Comparison of ENCODE assay signal across 33 cellular contexts in genomic region chr6:169014681-169015080, GRCh38.
"Had no signal": no experiment of that assay in that cellular context is flagged by ENCODE, and none has a peak within 500 bp of the region (broad histone marks: within the 10 kb centered on the region; RNA-seq: fewer than 3 reads in every experiment).

No MANE protein-coding gene starts in this region.

- DNase-seq: activated CD4-positive, alpha-beta memory T cell treated with anti-CD3 and anti-CD28 coated beads, Interleukin-2, amount 10 ng/mL, durations not matched to agents 7 days and 5 days; activated CD4-positive, alpha-beta T cell treated with anti-CD3 and anti-CD28 coated beads for 1 hour; activated CD4-positive, alpha-beta T cell treated with anti-CD3 and anti-CD28 coated beads for 48 hours; activated CD4-positive, CD25-positive, alpha-beta regulatory T cell; activated CD8-positive, alpha-beta memory T cell treated with anti-CD3 and anti-CD28 coated beads for 24 hours; activated CD8-positive, alpha-beta memory T cell treated with anti-CD3 and anti-CD28 coated beads, Interleukin-2, amount 10 ng/mL, durations not matched to agents 7 days and 5 days; activated CD8-positive, alpha-beta memory T cell treated with anti-CD3 and anti-CD28 coated beads, Interleukin-2, amount 50 U/mL, for 48 hours; activated effector memory CD4-positive, alpha-beta T cell treated with anti-CD3 and anti-CD28 coated beads, Interleukin-2, amount 50 U/mL, for 16 hours; activated naive CD4-positive, alpha-beta T cell; activated naive CD8-positive, alpha-beta T cell treated with anti-CD3 and anti-CD28 coated beads, Interleukin-2, amount 10 ng/mL, durations not matched to agents 7 days and 5 days; activated T-cell treated with anti-CD3 and anti-CD28 coated beads, Interleukin-2, amount 50 U/mL, for 72 hours; amygdala; body of pancreas; central memory CD4-positive, alpha-beta T cell; NCI-H1105; NCI-H1417 treated with DMSO at 0.1 percent for 48 hours; NCI-H1694 treated with DMSO at 0.1 percent for 48 hours; NCI-H2029; NCI-H2171 treated with DMSO at 0.1 percent for 48 hours; NCI-H2227 treated with DMSO at 0.1 percent for 48 hours; NCI-H524 treated with DMSO at 0.1 percent for 48 hours; PC-9; SIG-M5; SW 1271; T-helper 1 cell; T1000; WERI-Rb-1 had no signal

- H3K9me3 Mint-ChIP-seq: activated CD4-positive, alpha-beta memory T cell treated with anti-CD3 and anti-CD28 coated beads, Interleukin-2, amount 10 ng/mL, durations not matched to agents 7 days and 5 days had no signal

- H3K27me3 ChIP-seq: ascending aorta, body of pancreas had no signal

- H3K9me3 ChIP-seq: body of pancreas had no signal

- H3K4me2 ChIP-seq: KMS-11, PC-9 had no signal

- H3K36me3 Mint-ChIP-seq: activated CD8-positive, alpha-beta memory T cell treated with anti-CD3 and anti-CD28 coated beads, Interleukin-2, amount 10 ng/mL, durations not matched to agents 7 days and 5 days; activated naive CD8-positive, alpha-beta T cell treated with anti-CD3 and anti-CD28 coated beads, Interleukin-2, amount 10 ng/mL, durations not matched to agents 7 days and 5 days had no signal

- H3K27ac Mint-ChIP-seq: activated CD4-positive, alpha-beta memory T cell treated with anti-CD3 and anti-CD28 coated beads, Interleukin-2, amount 10 ng/mL, durations not matched to agents 7 days and 5 days; activated CD8-positive, alpha-beta memory T cell treated with anti-CD3 and anti-CD28 coated beads, Interleukin-2, amount 10 ng/mL, durations not matched to agents 7 days and 5 days; activated naive CD4-positive, alpha-beta T cell treated with anti-CD3 and anti-CD28 coated beads, Interleukin-2, amount 50 U/mL, for 24 hours; activated naive CD8-positive, alpha-beta T cell treated with anti-CD3 and anti-CD28 coated beads, Interleukin-2, amount 10 ng/mL, durations not matched to agents 7 days and 5 days; activated T-cell treated with anti-CD3 and anti-CD28 coated beads, Interleukin-2, amount 50 U/mL, for 72 hours; activated T-helper 17 cell treated with anti-CD3 and anti-CD28 coated beads, Interleukin-2, amount 50 U/mL, for 72 hours had no signal

- ATAC-seq: activated CD8-positive, alpha-beta memory T cell treated with anti-CD3 and anti-CD28 coated beads, Interleukin-2, amount 10 ng/mL, durations not matched to agents 7 days and 5 days; activated T-cell treated with anti-CD3 and anti-CD28 coated beads, Interleukin-2, amount 50 U/mL, for 72 hours; activated T-helper 17 cell treated with anti-CD3 and anti-CD28 coated beads, Interleukin-2, amount 50 U/mL, for 72 hours; body of pancreas; Right ventricle myocardium inferior had no signal

- H3K27ac ChIP-seq: ascending aorta, body of pancreas, KMS-11, PC-9, RWPE1, WERI-Rb-1 had no signal

- H3K4me1 ChIP-seq: ascending aorta, body of pancreas had no signal

- H3K9ac ChIP-seq: KMS-11 had no signal

- H3K4me3 Mint-ChIP-seq: activated CD4-positive, alpha-beta memory T cell treated with anti-CD3 and anti-CD28 coated beads, Interleukin-2, amount 10 ng/mL, durations not matched to agents 7 days and 5 days; activated CD8-positive, alpha-beta memory T cell treated with anti-CD3 and anti-CD28 coated beads, Interleukin-2, amount 10 ng/mL, durations not matched to agents 7 days and 5 days; activated naive CD4-positive, alpha-beta T cell treated with anti-CD3 and anti-CD28 coated beads, Interleukin-2, amount 50 U/mL, for 24 hours; activated naive CD8-positive, alpha-beta T cell treated with anti-CD3 and anti-CD28 coated beads, Interleukin-2, amount 10 ng/mL, durations not matched to agents 7 days and 5 days; activated T-cell treated with anti-CD3 and anti-CD28 coated beads, Interleukin-2, amount 50 U/mL, for 72 hours; activated T-helper 17 cell treated with anti-CD3 and anti-CD28 coated beads, Interleukin-2, amount 50 U/mL, for 72 hours had no signal

- H3K27me3 Mint-ChIP-seq: activated CD4-positive, alpha-beta memory T cell treated with anti-CD3 and anti-CD28 coated beads, Interleukin-2, amount 10 ng/mL, durations not matched to agents 7 days and 5 days had no signal

- H3K4me1 Mint-ChIP-seq: activated CD4-positive, alpha-beta memory T cell treated with anti-CD3 and anti-CD28 coated beads, Interleukin-2, amount 10 ng/mL, durations not matched to agents 7 days and 5 days; activated CD8-positive, alpha-beta memory T cell treated with anti-CD3 and anti-CD28 coated beads, Interleukin-2, amount 10 ng/mL, durations not matched to agents 7 days and 5 days; activated naive CD4-positive, alpha-beta T cell treated with anti-CD3 and anti-CD28 coated beads, Interleukin-2, amount 50 U/mL, for 24 hours; activated naive CD8-positive, alpha-beta T cell treated with anti-CD3 and anti-CD28 coated beads, Interleukin-2, amount 10 ng/mL, durations not matched to agents 7 days and 5 days; activated T-helper 17 cell treated with anti-CD3 and anti-CD28 coated beads, Interleukin-2, amount 50 U/mL, for 72 hours had no signal

- H2AFZ ChIP-seq: PC-9 had no signal
